In the genomic region with DNA sequence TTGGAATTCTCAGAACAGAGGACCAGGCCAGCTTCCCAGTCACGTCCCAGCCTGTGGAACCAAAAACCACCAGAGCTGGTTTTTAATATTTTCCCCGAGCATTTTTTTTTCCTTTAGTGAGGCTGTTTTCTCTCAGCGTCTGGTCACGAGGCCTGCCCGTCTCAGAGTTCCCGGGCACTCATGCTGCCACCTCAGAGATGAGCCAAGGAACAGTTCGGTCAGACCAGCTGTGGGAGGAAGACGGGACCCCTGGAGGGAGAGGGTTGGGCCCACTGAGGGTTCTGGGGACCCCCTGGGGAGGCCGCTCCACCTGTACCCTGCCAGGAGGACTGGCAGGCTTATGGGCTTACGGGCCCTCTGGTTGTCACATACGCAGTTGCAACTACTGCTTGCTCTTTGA, we compare ENCODE assay signal across 17 cellular contexts. TPM values are rescaled to one million over a fixed set of nuclear protein-coding genes. Genes with fewer than 3 reads are reported as not detected.
DNase-seq lines count a peak whose midpoint lies in the region; ATAC-seq and TF ChIP-seq lines count a peak whose summit lies in the region.
"Had no signal": no experiment of that assay in that cellular context is flagged by ENCODE, and none has a peak within 500 bp of the region (broad histone marks: within the 10 kb centered on the region; RNA-seq: fewer than 3 reads in every experiment).

No MANE protein-coding gene starts in this region.

- intact Hi-C loops in Right ventricle myocardium inferior (cut with DNase I): no loop called here
- intact Hi-C loops in left ventricle myocardium inferior (cut with micrococcal nuclease): no loop called here
- intact Hi-C loops in esophagus muscularis mucosa (cut with DNase I): no loop called here
- intact Hi-C loops in gastrocnemius medialis (cut with DNase I; ENCODE audit: low total_unique reads): no loop called here
- intact Hi-C loops in tibial artery (cut with DNase I; ENCODE audit: low total_unique reads): no loop called here
- intact Hi-C loops in activated CD4-positive, alpha-beta memory T cell treated with anti-CD3 and anti-CD28 coated beads for 36 hours (cut with micrococcal nuclease): no loop called here

- H3K4me1 ChIP-seq in left ventricle myocardium inferior (peaks cover 32% of the 10 kb centered on the region), esophagus muscularis mucosa (peaks cover 21 to 83% (median 66%) of the 10 kb centered on the region in 4 donors), gastrocnemius medialis (peaks cover 28 to 35% of the 10 kb centered on the region in 2 donors), tibial artery (peaks cover 0 to 40% (median 24%) of the 10 kb centered on the region in 4 donors)

- no peak overlapping the region for H3K4me3 Mint-ChIP-seq in activated CD4-positive, alpha-beta memory T cell treated with anti-CD3 and anti-CD28 coated beads for 36 hours
- H3K4me3 Mint-ChIP-seq: HFFc6 had no signal

- ATAC-seq in Right ventricle myocardium inferior: peak; percentile 4
- ATAC-seq in gastrocnemius medialis: no peak
- ATAC-seq in HG03469 (IDR thresholded peaks at IDR 0.05; ENCODE audit: unreplicated experiment): no peak

- no peak overlapping the region for H3K27ac Mint-ChIP-seq in activated CD4-positive, alpha-beta memory T cell treated with anti-CD3 and anti-CD28 coated beads for 36 hours

- no peaks in the 10 kb centered on the region for H3K36me3 Mint-ChIP-seq in activated CD4-positive, alpha-beta memory T cell treated with anti-CD3 and anti-CD28 coated beads for 36 hours

- H3K9me3 Mint-ChIP-seq in activated CD4-positive, alpha-beta memory T cell treated with anti-CD3 and anti-CD28 coated beads for 36 hours: no peaks in the 10 kb centered on the region
- H3K9me3 Mint-ChIP-seq: HFFc6 had no signal

- WGBS in esophagus muscularis mucosa: 86% methylated on average over 11 of the region's 11 CpGs

- CTCF ChIA-PET in activated CD4-positive, alpha-beta memory T cell treated with anti-CD3 and anti-CD28 coated beads for 36 hours (lab: Charles Lee): no interaction called here

- H3K4me3 ChIP-seq in left ventricle myocardium inferior (no peak overlapping the region), esophagus muscularis mucosa (no peak overlapping the region), gastrocnemius medialis (no peak overlapping the region), tibial artery (no peak overlapping the region)

- H3K4me1 Mint-ChIP-seq in activated CD4-positive, alpha-beta memory T cell treated with anti-CD3 and anti-CD28 coated beads for 36 hours (ENCODE audit: low read depth): no peaks in the 10 kb centered on the region

- TF ChIP-seq POLR2A in esophagus muscularis mucosa (IDR thresholded peaks at IDR 0.05; ENCODE audit: low read depth) (no peak), gastrocnemius medialis (IDR thresholded peaks at IDR 0.05) (no peak)

- peaks cover 57% of the 10 kb centered on the region for H3K36me3 ChIP-seq in left ventricle myocardium inferior
- H3K36me3 ChIP-seq in esophagus muscularis mucosa: peaks cover 17 to 80% (median 52%) of the 10 kb centered on the region in 4 donors
- peaks cover 0 to 40% of the 10 kb centered on the region in 2 donors for H3K36me3 ChIP-seq in gastrocnemius medialis
- peaks cover 16 to 49% (median 41%) of the 10 kb centered on the region in 3 donors for H3K36me3 ChIP-seq in tibial artery

- POLR2A ChIA-PET in activated CD4-positive, alpha-beta memory T cell treated with anti-CD3 and anti-CD28 coated beads for 36 hours (lab: Charles Lee): no interaction called here

- no peaks in the 10 kb centered on the region for H3K27me3 Mint-ChIP-seq in activated CD4-positive, alpha-beta memory T cell treated with anti-CD3 and anti-CD28 coated beads for 36 hours

- no peaks in the 10 kb centered on the region for H3K27me3 ChIP-seq in left ventricle myocardium inferior (ENCODE audit: low read depth)
- H3K27me3 ChIP-seq in esophagus muscularis mucosa: no peaks in the 10 kb centered on the region
- H3K27me3 ChIP-seq in gastrocnemius medialis: no peaks in the 10 kb centered on the region
- no peaks in the 10 kb centered on the region for H3K27me3 ChIP-seq in tibial artery

- no peak for TF ChIP-seq EP300 in esophagus muscularis mucosa (IDR thresholded peaks at IDR 0.05)

- H3K27ac ChIP-seq in left ventricle myocardium inferior (replicated peaks) (no peak overlapping the region), esophagus muscularis mucosa (replicated peaks in 1 of 4) (peak overlapping the region; percentile 32 to 74 (median 54)), gastrocnemius medialis (peak overlapping the region; percentile 74 to 87 (median 80)), tibial artery (peak overlapping the region; percentile 52 to 68)
- H3K27ac ChIP-seq: 22Rv1, KMS-11 had no signal

- in situ Hi-C loops in gastrocnemius medialis (cut with MboI; ENCODE audit: low sequenced_read_pairs in 4 of 4): no loop called here

- DNase-seq in Right ventricle myocardium inferior (ENCODE audit: missing footprints) (no peak), left ventricle myocardium inferior (no peak), esophagus muscularis mucosa (ENCODE audit: extremely low spot score) (no peak), gastrocnemius medialis (no peak), tibial artery (no peak), NCI-H345 treated with DMSO at 0.1 percent for 48 hours (lab: John Stamatoyannopoulos, UW; ENCODE audit: unreplicated experiment) (no peak)
- DNase-seq in activated CD4-positive, alpha-beta memory T cell treated with anti-CD3 and anti-CD28 coated beads for 36 hours: no peak
- DNase-seq: AML-193, DND-41, HFFc6, MV-4-11, NCI-H1694 treated with DMSO at 0.1 percent for 48 hours, NCI-H524, NCI-H82 had no signal

- no peaks in the 10 kb centered on the region for H3K9me3 ChIP-seq in left ventricle myocardium inferior (replicated peaks)
- H3K9me3 ChIP-seq in esophagus muscularis mucosa: no peaks in the 10 kb centered on the region
- H3K9me3 ChIP-seq in gastrocnemius medialis: no peaks in the 10 kb centered on the region
- no peaks in the 10 kb centered on the region for H3K9me3 ChIP-seq in tibial artery

- TF ChIP-seq CTCF in left ventricle myocardium inferior (IDR thresholded peaks at IDR 0.05; ENCODE audit: borderline replicate concordance) (no peak), esophagus muscularis mucosa (IDR thresholded peaks at IDR 0.05) (no peak), gastrocnemius medialis (IDR thresholded peaks at IDR 0.05 in 4 of 5, conservative IDR thresholded peaks at IDR 0.05 in 1 of 5) (no peak), tibial artery (IDR thresholded peaks at IDR 0.05) (no peak)

RNA-seq across cellular contexts. Expression of gene JDP2, which starts 39.9 kb away (rescaled TPM):
- total RNA-seq in Right ventricle myocardium inferior (27.2 TPM), left ventricle myocardium inferior (21.9 TPM), esophagus muscularis mucosa (10 to 100 TPM; 50.5 to 94.5 (median 78.3) TPM), gastrocnemius medialis (10 to 100 TPM; 17.3 to 80.2 (median 31.7) TPM)
- total RNA-seq in activated CD4-positive, alpha-beta memory T cell treated with anti-CD3 and anti-CD28 coated beads for 36 hours: 1 to 10 TPM; 1.7 to 1.8 TPM

RNA-seq across cellular contexts. Expression of gene BATF, which starts 54.5 kb away (rescaled TPM):
- total RNA-seq in Right ventricle myocardium inferior: 0.84 TPM
- total RNA-seq in left ventricle myocardium inferior: 0.93 TPM
- 10 to 100 TPM in 1 of 4 donors, 1 to 10 TPM in 3; 1.7 to 37.3 (median 4.4) TPM for total RNA-seq in esophagus muscularis mucosa
- 1 to 10 TPM in 2 of 4 donors, under 1 TPM in 2; 0.36 to 5.2 (median 1.1) TPM for total RNA-seq in gastrocnemius medialis
- 100 to 1,000 TPM; 171 to 182 TPM for total RNA-seq in activated CD4-positive, alpha-beta memory T cell treated with anti-CD3 and anti-CD28 coated beads for 36 hours
- total RNA-seq: HFFc6 had no signal

Comparison
In these comparisons a context has a peak if more than half of its experiments do, and no peak if none do; other contexts are left out.
1. RNA of gene BATF, which starts 54.5 kb away (total RNA-seq): 171 to 182 TPM in activated CD4-positive, alpha-beta memory T cell treated with anti-CD3 and anti-CD28 coated beads for 36 hours; 1.7 to 37.3 TPM in esophagus muscularis mucosa, 0.36 to 5.2 TPM in gastrocnemius medialis, 0.93 TPM in left ventricle myocardium inferior (single experiment) and 0.84 TPM in Right ventricle myocardium inferior (single experiment); every median in the first group is over 4 times any median in the second.